Comparison of ENCODE assay signal across 20 cellular contexts in genomic region chr17:82568997-82569393, GRCh38. TPM values are rescaled to one million over a fixed set of nuclear protein-coding genes. Genes with fewer than 3 reads are reported as not detected.
DNase-seq lines count a peak whose midpoint lies in the region; ATAC-seq lines count a peak whose summit lies in the region.
"Had no signal": no experiment of that assay in that cellular context is flagged by ENCODE, and none has a peak within 500 bp of the region (broad histone marks: within the 10 kb centered on the region; RNA-seq: fewer than 3 reads in every experiment).

No MANE protein-coding gene starts in this region.

- peaks cover 16 to 33% of the 10 kb centered on the region in 2 donors for H3K36me3 ChIP-seq in mucosa of rectum (ENCODE audit: control insufficient read depth in 2 of 2, insufficient read depth in 2 of 2, low read length in 2 of 2)

- intact Hi-C loops in Right ventricle myocardium inferior (cut with DNase I) (no loop called here), cardiac septum (cut with DNase I) (no loop called here), Right ventricle myocardium superior (cut with DNase I) (no loop called here)

- ATAC-seq in Right ventricle myocardium inferior = peak; percentile 38
- ATAC-seq in Right ventricle myocardium superior (ENCODE audit: poor library complexity) = peak; percentile 67
- no peak for ATAC-seq in HG03159 (IDR thresholded peaks at IDR 0.05; ENCODE audit: unreplicated experiment)
- ATAC-seq in stimulated activated naive CD8-positive, alpha-beta T cell treated with anti-CD3 and anti-CD28 coated beads, Interleukin-15, Interleukin-2, amounts not matched to agents 100 U/mL and 50 U/mL, for 24 hours = no peak

- no peaks in the 10 kb centered on the region for H3K27me3 ChIP-seq in mucosa of rectum (ENCODE audit: control insufficient read depth in 2 of 2, insufficient read depth in 2 of 2, low read length in 2 of 2)

- no peaks in the 10 kb centered on the region for H3K9me3 ChIP-seq in mucosa of rectum (ENCODE audit: control insufficient read depth in 2 of 2, low read length in 2 of 2)

- H3K9ac ChIP-seq in mucosa of rectum (ENCODE audit: low read depth in 1 of 2, low read length in 2 of 2) = peak overlapping the region in 1 of 2 donors; percentile 24

- DNase-seq in Right ventricle myocardium inferior (ENCODE audit: missing footprints) (no peak), cardiac septum (ENCODE audit: low spot score) (no peak), Right ventricle myocardium superior (no peak), HCEC 1CT (no peak), SW 1271 (lab: John Stamatoyannopoulos, UW) (no peak)
- DNase-seq in stimulated activated naive CD8-positive, alpha-beta T cell treated with anti-CD3 and anti-CD28 coated beads, Interleukin-15, Interleukin-2, amounts not matched to agents 100 U/mL and 50 U/mL, for 24 hours = no peak
- DNase-seq: activated CD4-positive, alpha-beta T cell treated with anti-CD3 and anti-CD28 coated beads, Interleukin-2, amount 10 ng/mL, durations not matched to agents 24 days and 14 days; activated CD8-positive, alpha-beta memory T cell treated with anti-CD3 and anti-CD28 coated beads, Interleukin-2, amount 50 U/mL, for 48 hours; activated gamma-delta T cell treated with Interleukin-2 at 50 U/mL for 16 hours; amniotic stem cell; C1 segment of cervical spinal cord; caudate nucleus; foreskin melanocyte; GDM1; Karpas-422; NCI-H774; stimulated activated CD4-positive, alpha-beta T cell treated with anti-CD3 and anti-CD28 coated beads, Interleukin-2, amount 100 ng/mL, for 48 hours had no signal

- peak overlapping the region; percentile 65 to 69 for H3K27ac ChIP-seq in mucosa of rectum (ENCODE audit: low read depth in 2 of 2, low read length in 2 of 2)

- H3K4me3 ChIP-seq in mucosa of rectum (ENCODE audit: low read length in 2 of 2) = no peak overlapping the region
- H3K4me3 ChIP-seq: lung had no signal

- H3K4me1 ChIP-seq in mucosa of rectum (ENCODE audit: control insufficient read depth in 2 of 2, insufficient read depth in 2 of 2, low read length in 2 of 2) = peaks cover 26 to 33% of the 10 kb centered on the region in 2 donors

RNA-seq across cellular contexts. Expression of gene FOXK2, which starts 49.5 kb away (rescaled TPM):
- 39.4 TPM for total RNA-seq in Right ventricle myocardium inferior
- total RNA-seq in cardiac septum = 40.2 TPM
- total RNA-seq in Right ventricle myocardium superior = 34.3 TPM

Comparison
In these comparisons a context has a peak if more than half of its experiments do, and no peak if none do; other contexts are left out.
1. ATAC-seq: peak in Right ventricle myocardium inferior (single experiment) and Right ventricle myocardium superior (single experiment); none in HG03159 (single experiment) and stimulated activated naive CD8-positive, alpha-beta T cell treated with anti-CD3 and anti-CD28 coated beads, Interleukin-15, Interleukin-2, amounts not matched to agents 100 U/mL and 50 U/mL, for 24 hours (single experiment).